12 cellular contexts compared by ENCODE assay signal in genomic region chr21:32371913-32372314, GRCh38. TPM values are rescaled to one million over a fixed set of nuclear protein-coding genes. Genes with fewer than 3 reads are reported as not detected.
DNase-seq lines count a peak whose midpoint lies in the region; ATAC-seq, FAIRE-seq and TF ChIP-seq lines count a peak whose summit lies in the region.
"Had no signal": no experiment of that assay in that cellular context is flagged by ENCODE, and none has a peak within 500 bp of the region (broad histone marks: within the 10 kb centered on the region; RNA-seq: fewer than 3 reads in every experiment).

No MANE protein-coding gene starts in this region.

- ATAC-seq in A549 (peak; percentile 51 to 70; a peak in 5 of 6 replicates), HG02981 (IDR thresholded peaks at IDR 0.05; ENCODE audit: unreplicated experiment) (no peak), HG03097 (IDR thresholded peaks at IDR 0.05; ENCODE audit: low FRiP score, unreplicated experiment) (no peak), HG03354 (IDR thresholded peaks at IDR 0.05; ENCODE audit: poor library complexity, severe bottlenecking, unreplicated experiment) (no peak)

- POLR2A ChIA-PET in A549 (lab: Yijun Ruan, JAX): no interaction called here

- H3K4me2 ChIP-seq in A549: peak overlapping the region; percentile 32; the same call in 1 of the 3 replicates

- peak in 1 of 2 experiments; percentile 56 for DNase-seq in A549 (ENCODE audit: low read depth in 1 of 2, low spot score in 1 of 2)
- peak; percentile 77 for DNase-seq in NCI-H2029 treated with DMSO at 0.1 percent for 48 hours (lab: John Stamatoyannopoulos, UW)
- DNase-seq in caudate nucleus (lab: John Stamatoyannopoulos, UW): no peak
- DNase-seq in myocyte (ENCODE audit: low read depth): peak; percentile 54
- no peak for DNase-seq in anterior cingulate cortex (lab: John Stamatoyannopoulos, UW)
- DNase-seq: activated naive CD8-positive, alpha-beta T cell treated with anti-CD3 and anti-CD28 coated beads, Interleukin-2, amount 10 ng/mL, durations not matched to agents 7 days and 5 days; NCI-H2227 treated with DMSO at 0.1 percent for 48 hours; small intestine had no signal

- 62% methylated on average over 6 of the region's 6 CpGs for WGBS in A549 (ENCODE audit: missing lambda C conversion rate)

- H3K27ac ChIP-seq in A549: peak overlapping the region; percentile 58 to 62; a peak in 5 of 6 replicates
- peak overlapping the region; percentile 13 for H3K27ac ChIP-seq in caudate nucleus (ENCODE audit: low read depth, low read length)

- no peaks in the 10 kb centered on the region for H3K9me3 ChIP-seq in A549

- no peak for TF ChIP-seq RAD21 in A549 (conservative IDR thresholded peaks at IDR 0.05 in 1 of 2, IDR thresholded peaks at IDR 0.05 in 1 of 2)

- peak; percentile 24 to 52; a peak in 2 of 5 replicates for TF ChIP-seq EP300 in A549 (IDR thresholded peaks at IDR 0.05)

- no peak for TF ChIP-seq POLR2A in A549 (IDR thresholded peaks at IDR 0.05; ENCODE audit: low read length)

- TF ChIP-seq CTCF in A549 (IDR thresholded peaks at IDR 0.05): no peak

- H3K4me1 ChIP-seq in A549: peaks cover 34% of the 10 kb centered on the region

- FAIRE-seq in A549 (lab: Jason Lieb, UNC): no peak
- FAIRE-seq: D721Med, small intestine had no signal

- H3K4me3 ChIP-seq in A549: no peak overlapping the region

- CTCF ChIA-PET in A549 (lab: Yijun Ruan, JAX): interaction anchor here (0.6 to 1.8 kb wide), 4 partner anchors 10 to 1719 kb away, joined by 3 to 4 read pairs (median 4); no protein-coding TSS in a partner anchor

TF ChIP-seq in A549, 52 proteins besides CTCF, POLR2A, EP300 and RAD21:
- TF ChIP-seq MAFK (IDR thresholded peaks at IDR 0.05; ENCODE audit: partially characterized antibody) (no peak), HMGXB4 (CRISPR knock-in tag; IDR thresholded peaks at IDR 0.05; ENCODE audit: borderline replicate concordance) (no peak), SMC3 (IDR thresholded peaks at IDR 0.05) (no peak), HOXB5 (CRISPR knock-in tag; IDR thresholded peaks at IDR 0.05) (no peak), E2F6 (IDR thresholded peaks at IDR 0.05; ENCODE audit: borderline replicate concordance, low read depth) (no peak), POLR2AphosphoS2 (conservative IDR thresholded peaks at IDR 0.05; ENCODE audit: low read length) (no peak), ELK1 (IDR thresholded peaks at IDR 0.05; ENCODE audit: low read depth, low read length) (no peak), ZFP36 (IDR thresholded peaks at IDR 0.05; ENCODE audit: borderline replicate concordance, partially characterized antibody) (no peak), ESRRA (IDR thresholded peaks at IDR 0.05; ENCODE audit: borderline replicate concordance, low read length) (no peak), HOXA7 (CRISPR knock-in tag; IDR thresholded peaks at IDR 0.05) (no peak), CEBPB (IDR thresholded peaks at IDR 0.05) (no peak)

RNA-seq across cellular contexts. Expression of gene URB1, which starts 20.9 kb away (rescaled TPM):
- polyA plus RNA-seq in A549 (2011; rRNA removed) (8.7 and 9.0 TPM in 2 replicates), A549 (2017; fragmentation: RNase III; extraction: RNeasy Plus Mini Kit Qiagen cat#74134 plus additional on column Dnase treatment) (9.5 to 10.3 TPM (median 10.1 TPM) in 3 replicates)
- 4.8 and 6.7 TPM in 2 replicates for polyA plus RNA-seq in A549 (2012; cell fraction: cytosol; rRNA removed)
- polyA plus RNA-seq in A549 (2012; cell fraction: nucleus; rRNA removed): 14.2 and 16.0 TPM in 2 replicates
- 21.2 and 22.7 TPM in 2 replicates for polyA minus RNA-seq in A549 (2011; rRNA and poly(A)+ RNA removed)
- 42.1 and 42.8 TPM in 2 replicates for total RNA-seq in myocyte
- 13.4 TPM for polyA plus RNA-seq in myocyte (2012)

RNA-seq across cellular contexts. Expression of gene EVA1C, which starts 40.6 kb away (rescaled TPM):
- 41.1 and 45.5 TPM in 2 replicates for polyA plus RNA-seq in A549 (2011; rRNA removed)
- 14.5 and 15.7 TPM in 2 replicates for polyA plus RNA-seq in A549 (2012; cell fraction: cytosol; rRNA removed)
- polyA plus RNA-seq in A549 (2012; cell fraction: nucleus; rRNA removed): 13.0 and 15.6 TPM in 2 replicates
- polyA plus RNA-seq in A549 (2017; fragmentation: RNase III; extraction: RNeasy Plus Mini Kit Qiagen cat#74134 plus additional on column Dnase treatment): 42.3 to 50.4 TPM (median 48.0 TPM) in 3 replicates
- polyA minus RNA-seq in A549 (2011; rRNA and poly(A)+ RNA removed): 22.8 and 29.4 TPM in 2 replicates
- total RNA-seq in myocyte: 1.0 and 1.9 TPM in 2 replicates
- polyA plus RNA-seq in myocyte (2012): 0.44 TPM

Comparison
In these comparisons a context has a peak if more than half of its experiments do, and no peak if none do; other contexts are left out.
1. ATAC-seq: peak in A549 (2 of 2); none in HG02981 (single experiment), HG03097 (single experiment) and HG03354 (single experiment).
2. DNase-seq: peak in NCI-H2029 treated with DMSO at 0.1 percent for 48 hours (single experiment) and myocyte (single experiment); none in caudate nucleus (0 of 61) and anterior cingulate cortex (0 of 58).